ENCODE assay signal across 11 cellular contexts in the genomic region with DNA sequence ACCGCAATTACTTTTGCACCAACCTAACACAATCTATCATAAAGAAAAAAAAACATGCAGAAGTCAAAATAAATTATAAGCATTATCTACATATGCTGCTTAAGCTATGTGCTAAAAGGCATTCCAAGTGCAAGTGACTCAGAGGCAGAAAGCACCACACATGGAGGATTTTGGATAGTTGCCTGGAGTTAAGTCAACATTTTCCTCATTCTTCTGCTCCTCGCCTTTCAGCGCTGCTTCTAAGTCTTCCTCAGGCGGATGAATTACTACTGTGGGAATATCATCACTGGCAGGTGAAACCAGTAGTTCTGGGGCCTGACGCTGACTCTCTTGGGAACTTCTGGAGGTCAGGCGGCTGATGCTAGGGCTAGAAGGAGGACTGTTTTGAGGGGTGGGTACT. TPM values are rescaled to one million over a fixed set of nuclear protein-coding genes. Genes with fewer than 3 reads are reported as not detected.
DNase-seq lines count a peak whose midpoint lies in the region; ATAC-seq and TF ChIP-seq lines count a peak whose summit lies in the region.
"Had no signal": no experiment of that assay in that cellular context is flagged by ENCODE, and none has a peak within 500 bp of the region (broad histone marks: within the 10 kb centered on the region; RNA-seq: fewer than 3 reads in every experiment).

No MANE protein-coding gene starts in this region.

- TF ChIP-seq POLR2A in upper lobe of left lung (IDR thresholded peaks at IDR 0.05) = no peak

- H3K9me3 ChIP-seq in upper lobe of left lung = no peaks in the 10 kb centered on the region
- H3K9me3 ChIP-seq: ovary, suprapubic skin had no signal

- peak; percentile 1 for DNase-seq in NCI-H2029 (lab: John Stamatoyannopoulos, UW)
- DNase-seq in NCI-H2029 treated with DMSO at 0.1 percent for 48 hours (lab: John Stamatoyannopoulos, UW) = no peak
- peak; percentile 97 for DNase-seq in MCF 10A (ENCODE audit: unreplicated experiment)
- peak; percentile 86 for DNase-seq in kidney epithelial cell (ENCODE audit: low read depth)
- peak in 1 of 2 donors; percentile 33 for DNase-seq in upper lobe of left lung
- no peak for DNase-seq in putamen (ENCODE audit: low spot score)
- DNase-seq in NCI-H748 treated with DMSO at 0.1 percent for 48 hours (lab: John Stamatoyannopoulos, UW) = no peak
- DNase-seq in stimulated activated naive CD8-positive, alpha-beta T cell treated with anti-CD3 and anti-CD28 coated beads, Interleukin-15, Interleukin-2, amounts not matched to agents 100 U/mL and 50 U/mL, for 24 hours = no peak
- DNase-seq: ovary had no signal

- TF ChIP-seq EP300 in upper lobe of left lung (IDR thresholded peaks at IDR 0.05) = no peak

- no peak overlapping the region for H3K27ac ChIP-seq in upper lobe of left lung
- H3K27ac ChIP-seq: 22Rv1, ovary, suprapubic skin had no signal

- H3K4me1 ChIP-seq in upper lobe of left lung = peaks cover 0 to 2% (median 0%) of the 10 kb centered on the region in 4 donors

- no peaks in the 10 kb centered on the region for H3K9me3 Mint-ChIP-seq in MCF 10A (ENCODE audit: unreplicated experiment)

- peak overlapping the region; percentile 90 for H3K27ac Mint-ChIP-seq in MCF 10A (ENCODE audit: low read depth, unreplicated experiment)

- no TSS peak for BruUV-seq in MCF 10A (replicated peaks; lab: Mats Ljungman, UMichigan)

- H3K36me3 ChIP-seq in kidney epithelial cell (ENCODE audit: control insufficient read depth, insufficient read depth, low read length) (no peaks in the 10 kb centered on the region), upper lobe of left lung (peaks cover 0 to 13% (median 8%) of the 10 kb centered on the region in 4 donors)
- H3K36me3 ChIP-seq: ovary had no signal

- WGBS in upper lobe of left lung, 2 donors = 69 to 74% methylated on average over 6 of the region's 6 CpGs

- no peak for TF ChIP-seq CTCF in MCF 10A (IDR thresholded peaks at IDR 0.05; ENCODE audit: unreplicated experiment)
- no peak for TF ChIP-seq CTCF in kidney epithelial cell (IDR thresholded peaks at IDR 0.05; ENCODE audit: insufficient read depth, low read length, poor library complexity, severe bottlenecking)
- no peak for TF ChIP-seq CTCF in upper lobe of left lung (IDR thresholded peaks at IDR 0.05)

- H3K27me3 Mint-ChIP-seq in MCF 10A (ENCODE audit: insufficient read depth, unreplicated experiment) = no peaks in the 10 kb centered on the region

- H3K4me3 Mint-ChIP-seq in MCF 10A (ENCODE audit: unreplicated experiment) = no peak overlapping the region

- H3K4me3 ChIP-seq in kidney epithelial cell (ENCODE audit: low read depth, low read length) = no peak overlapping the region
- H3K4me3 ChIP-seq in upper lobe of left lung = no peak overlapping the region
- H3K4me3 ChIP-seq: ovary, suprapubic skin had no signal

- POLR2A ChIA-PET in MCF 10A (lab: Yijun Ruan, JAX) = interaction anchor here (0.7 to 1.8 kb wide), 4 partner anchors 13 to 246 kb away, joined by 3 to 6 read pairs (median 4); partner anchors contain the start of gene SLC4A7

- H3K4me1 Mint-ChIP-seq in MCF 10A (ENCODE audit: insufficient read depth, unreplicated experiment) = peaks cover 9% of the 10 kb centered on the region

- intact Hi-C loops in MCF 10A (cut with micrococcal nuclease) = no loop called here

- ATAC-seq in upper lobe of left lung (ENCODE audit: low FRiP score in 2 of 2) = peak; percentile 53 to 87
- ATAC-seq in stimulated activated naive CD8-positive, alpha-beta T cell treated with anti-CD3 and anti-CD28 coated beads, Interleukin-15, Interleukin-2, amounts not matched to agents 100 U/mL and 50 U/mL, for 24 hours = no peak

- peaks cover 26% of the 10 kb centered on the region for H3K36me3 Mint-ChIP-seq in MCF 10A (ENCODE audit: insufficient read depth, unreplicated experiment)

- CTCF ChIA-PET in MCF 10A (lab: Yijun Ruan, JAX) = interaction anchor here (0.9 to 1.5 kb wide), 4 partner anchors 18 to 38 kb away, joined by 3 to 6 read pairs (median 3); no protein-coding TSS in a partner anchor

- H3K27me3 ChIP-seq in kidney epithelial cell (ENCODE audit: control insufficient read depth, insufficient read depth, low read length) = no peaks in the 10 kb centered on the region
- H3K27me3 ChIP-seq in upper lobe of left lung = no peaks in the 10 kb centered on the region
- H3K27me3 ChIP-seq: ovary, suprapubic skin had no signal

RNA-seq across cellular contexts. Expression of gene SLC4A7, which starts 53.1 kb away (rescaled TPM):
- total RNA-seq in MCF 10A (2022) = 37.2 and 41.9 TPM in 2 replicates
- 28.3 and 28.6 TPM in 2 replicates for total RNA-seq in kidney epithelial cell
- 10 to 100 TPM; 11.8 to 40.5 (median 19.6) TPM for total RNA-seq in upper lobe of left lung

Comparison
In these comparisons a context has a peak if more than half of its experiments do, and no peak if none do; other contexts are left out.
1. DNase-seq: peak in NCI-H2029 (single experiment), MCF 10A (single experiment) and kidney epithelial cell (single experiment); none in NCI-H2029 treated with DMSO at 0.1 percent for 48 hours (single experiment), putamen (single experiment), NCI-H748 treated with DMSO at 0.1 percent for 48 hours (single experiment) and stimulated activated naive CD8-positive, alpha-beta T cell treated with anti-CD3 and anti-CD28 coated beads, Interleukin-15, Interleukin-2, amounts not matched to agents 100 U/mL and 50 U/mL, for 24 hours (single experiment).